In genomic region chr5:2724831-2725230, GRCh38 we compare ENCODE assay signal across 33 cellular contexts. TPM values are rescaled to one million over a fixed set of nuclear protein-coding genes. Genes with fewer than 3 reads are reported as not detected.
"Had no signal": no experiment of that assay in that cellular context is flagged by ENCODE, and none has a peak within 500 bp of the region (broad histone marks: within the 10 kb centered on the region; RNA-seq: fewer than 3 reads in every experiment).

No MANE protein-coding gene starts in this region.

- H3K4me3 ChIP-seq: ascending aorta, breast epithelium, cardiac muscle cell, esophagus squamous epithelium, gastroesophageal sphincter, heart right ventricle had no signal

- H3K36me3 ChIP-seq: ascending aorta, breast epithelium, cardiac muscle cell, esophagus squamous epithelium, gastroesophageal sphincter, heart right ventricle had no signal

- H3K4me1 ChIP-seq: ascending aorta, breast epithelium, esophagus squamous epithelium, gastroesophageal sphincter, heart right ventricle had no signal

- H3K27ac Mint-ChIP-seq: activated CD4-positive, alpha-beta memory T cell treated with anti-CD3 and anti-CD28 coated beads, Interleukin-2, amount 10 ng/mL, durations not matched to agents 7 days and 5 days; activated CD4-positive, alpha-beta T cell treated with anti-CD3 and anti-CD28 coated beads, Interleukin-2, amount 10 ng/mL, durations not matched to agents 7 days and 5 days; activated naive CD4-positive, alpha-beta T cell treated with anti-CD3 and anti-CD28 coated beads, Interleukin-2, amount 10 ng/mL, durations not matched to agents 7 days and 5 days; activated naive CD4-positive, alpha-beta T cell treated with anti-CD3 and anti-CD28 coated beads, Interleukin-2, amount 50 U/mL, for 72 hours; activated naive CD8-positive, alpha-beta T cell treated with anti-CD3 and anti-CD28 coated beads, Interleukin-2, amount 10 ng/mL, durations not matched to agents 7 days and 5 days; activated T-cell treated with anti-CD3 and anti-CD28 coated beads, Interleukin-2, amount 50 U/mL, for 24 hours; activated T-cell treated with anti-CD3 and anti-CD28 coated beads, Interleukin-2, amount 50 U/mL, for 72 hours; brain; effector memory CD8-positive, alpha-beta T cell; WTC11 had no signal

- DNase-seq: activated CD4-positive, alpha-beta memory T cell treated with anti-CD3 and anti-CD28 coated beads, Interleukin-2, amount 10 ng/mL, durations not matched to agents 7 days and 5 days; activated CD4-positive, alpha-beta T cell treated with anti-CD3 and anti-CD28 coated beads for 1 hour; activated CD4-positive, alpha-beta T cell treated with anti-CD3 and anti-CD28 coated beads for 4 hours; activated CD4-positive, alpha-beta T cell treated with anti-CD3 and anti-CD28 coated beads, Interleukin-2, amount 10 ng/mL, durations not matched to agents 7 days and 5 days; activated CD4-positive, alpha-beta T cell treated with anti-CD3 and anti-CD28 coated beads, Interleukin-2, amount 50 U/mL, for 4 hours; activated CD8-positive, alpha-beta memory T cell treated with anti-CD3 and anti-CD28 coated beads, Interleukin-2, amount 50 U/mL, for 48 hours; activated gamma-delta T cell; activated naive CD4-positive, alpha-beta T cell; activated naive CD4-positive, alpha-beta T cell treated with anti-CD3 and anti-CD28 coated beads, Interleukin-2, amount 10 ng/mL, durations not matched to agents 7 days and 5 days; activated naive CD8-positive, alpha-beta T cell treated with anti-CD3 and anti-CD28 coated beads, Interleukin-2, amount 10 ng/mL, durations not matched to agents 7 days and 5 days; activated T-cell treated with anti-CD3 and anti-CD28 coated beads for 4 hours; activated T-cell treated with anti-CD3 and anti-CD28 coated beads, Interleukin-2, amount 50 U/mL, for 24 hours; activated T-cell treated with anti-CD3 and anti-CD28 coated beads, Interleukin-2, amount 50 U/mL, for 72 hours; central memory CD4-positive, alpha-beta T cell; cerebellar nuclear complex; cortex of kidney; dermis blood vessel endothelial cell; effector CD4-positive, alpha-beta T cell; effector memory CD8-positive, alpha-beta T cell; esophagus squamous epithelium; foreskin melanocyte; heart right ventricle; T-helper 2 cell had no signal

- H3K27me3 ChIP-seq: ascending aorta, breast epithelium had no signal

- H3K27me3 Mint-ChIP-seq: activated CD4-positive, alpha-beta memory T cell treated with anti-CD3 and anti-CD28 coated beads, Interleukin-2, amount 10 ng/mL, durations not matched to agents 7 days and 5 days; activated CD4-positive, alpha-beta T cell treated with anti-CD3 and anti-CD28 coated beads, Interleukin-2, amount 10 ng/mL, durations not matched to agents 7 days and 5 days; activated naive CD4-positive, alpha-beta T cell treated with anti-CD3 and anti-CD28 coated beads, Interleukin-2, amount 10 ng/mL, durations not matched to agents 7 days and 5 days; effector memory CD8-positive, alpha-beta T cell had no signal

- H3K36me3 Mint-ChIP-seq: activated naive CD4-positive, alpha-beta T cell treated with anti-CD3 and anti-CD28 coated beads, Interleukin-2, amount 10 ng/mL, durations not matched to agents 7 days and 5 days; activated naive CD8-positive, alpha-beta T cell treated with anti-CD3 and anti-CD28 coated beads, Interleukin-2, amount 10 ng/mL, durations not matched to agents 7 days and 5 days; brain; WTC11 had no signal

- H3K27ac ChIP-seq: ascending aorta, breast epithelium, cardiac muscle cell, epithelial cell of prostate, esophagus squamous epithelium, gastroesophageal sphincter, heart right ventricle had no signal

- H3K9me3 ChIP-seq: ascending aorta, breast epithelium, esophagus squamous epithelium, gastroesophageal sphincter, heart right ventricle had no signal

- H3K9me3 Mint-ChIP-seq: activated CD4-positive, alpha-beta T cell treated with anti-CD3 and anti-CD28 coated beads, Interleukin-2, amount 10 ng/mL, durations not matched to agents 7 days and 5 days; activated T-cell treated with anti-CD3 and anti-CD28 coated beads, Interleukin-2, amount 50 U/mL, for 24 hours; brain; WTC11 had no signal

- H3K4me3 Mint-ChIP-seq: activated CD4-positive, alpha-beta memory T cell treated with anti-CD3 and anti-CD28 coated beads, Interleukin-2, amount 10 ng/mL, durations not matched to agents 7 days and 5 days; activated CD4-positive, alpha-beta T cell treated with anti-CD3 and anti-CD28 coated beads, Interleukin-2, amount 10 ng/mL, durations not matched to agents 7 days and 5 days; activated naive CD4-positive, alpha-beta T cell treated with anti-CD3 and anti-CD28 coated beads, Interleukin-2, amount 10 ng/mL, durations not matched to agents 7 days and 5 days; activated naive CD8-positive, alpha-beta T cell treated with anti-CD3 and anti-CD28 coated beads, Interleukin-2, amount 10 ng/mL, durations not matched to agents 7 days and 5 days; activated T-cell treated with anti-CD3 and anti-CD28 coated beads, Interleukin-2, amount 50 U/mL, for 24 hours; activated T-cell treated with anti-CD3 and anti-CD28 coated beads, Interleukin-2, amount 50 U/mL, for 72 hours; brain; effector memory CD8-positive, alpha-beta T cell; WTC11 had no signal

- ATAC-seq: activated naive CD4-positive, alpha-beta T cell treated with anti-CD3 and anti-CD28 coated beads, Interleukin-2, amount 50 U/mL, for 72 hours; activated T-cell treated with anti-CD3 and anti-CD28 coated beads, Interleukin-2, amount 50 U/mL, for 72 hours; effector memory CD8-positive, alpha-beta T cell; gastroesophageal sphincter; heart right ventricle; WTC11 had no signal

- H3K4me1 Mint-ChIP-seq: activated CD4-positive, alpha-beta memory T cell treated with anti-CD3 and anti-CD28 coated beads, Interleukin-2, amount 10 ng/mL, durations not matched to agents 7 days and 5 days; activated CD4-positive, alpha-beta T cell treated with anti-CD3 and anti-CD28 coated beads, Interleukin-2, amount 10 ng/mL, durations not matched to agents 7 days and 5 days; activated naive CD4-positive, alpha-beta T cell treated with anti-CD3 and anti-CD28 coated beads, Interleukin-2, amount 10 ng/mL, durations not matched to agents 7 days and 5 days; activated naive CD8-positive, alpha-beta T cell treated with anti-CD3 and anti-CD28 coated beads, Interleukin-2, amount 10 ng/mL, durations not matched to agents 7 days and 5 days; brain; WTC11 had no signal

RNA-seq across cellular contexts. Expression of gene IRX2, which starts 26.6 kb away (rescaled TPM):
- total RNA-seq: activated CD4-positive, alpha-beta memory T cell treated with anti-CD3 and anti-CD28 coated beads, Interleukin-2, amount 10 ng/mL, durations not matched to agents 7 days and 5 days; activated CD4-positive, alpha-beta T cell treated with anti-CD3 and anti-CD28 coated beads, Interleukin-2, amount 10 ng/mL, durations not matched to agents 7 days and 5 days; activated naive CD4-positive, alpha-beta T cell treated with anti-CD3 and anti-CD28 coated beads, Interleukin-2, amount 50 U/mL, for 72 hours; activated naive CD8-positive, alpha-beta T cell treated with anti-CD3 and anti-CD28 coated beads, Interleukin-2, amount 10 ng/mL, durations not matched to agents 7 days and 5 days; activated T-cell treated with anti-CD3 and anti-CD28 coated beads, Interleukin-2, amount 50 U/mL, for 72 hours; ascending aorta; endothelial cell of umbilical vein; T-helper 1 cell treated with Interleukin-12 subunit alpha and Interleukin-12 subunit beta and Interleukin-4 antibody, amounts not matched to agents 30 ng/mL and 1 ng/mL, for 36 hours had no signal
- polyA plus RNA-seq: endothelial cell of umbilical vein had no signal
